Comparison of ENCODE assay signal across 7 cellular contexts in the genomic region with DNA sequence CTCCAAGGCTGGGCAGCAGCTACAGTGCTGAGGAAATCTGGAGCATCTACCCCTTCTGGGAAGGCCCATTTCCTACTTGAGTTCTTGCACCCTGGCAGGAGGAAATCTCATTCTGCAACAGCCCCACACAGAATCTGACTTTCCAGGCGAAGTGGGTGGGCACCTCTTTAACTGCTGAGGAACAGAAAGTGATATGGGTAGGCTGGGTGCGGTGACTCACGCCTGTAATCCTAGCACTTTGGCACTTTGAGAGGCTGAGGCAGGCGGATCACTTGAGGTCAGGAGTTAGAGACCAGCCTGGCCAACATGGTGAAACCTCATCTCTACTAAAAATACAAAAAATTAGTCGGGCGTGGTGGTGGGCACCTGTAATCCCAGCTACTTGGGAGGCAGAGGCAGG. TPM values are rescaled to one million over a fixed set of nuclear protein-coding genes. Genes with fewer than 3 reads are reported as not detected.
"Had no signal": no experiment of that assay in that cellular context is flagged by ENCODE, and none has a peak within 500 bp of the region (broad histone marks: within the 10 kb centered on the region; RNA-seq: fewer than 3 reads in every experiment).

No MANE protein-coding gene starts in this region.

RNA-seq across cellular contexts. Expression of a gene that starts 23.6 kb away (rescaled TPM):
- total RNA-seq: GM23248, GM23338, H1, H4, H7, H9, HFFc6 had no signal
- polyA plus RNA-seq: H1 had no signal
